8 cellular contexts compared by ENCODE assay signal in genomic region chr17:81397314-81398169, GRCh38. TPM values are rescaled to one million over a fixed set of nuclear protein-coding genes. Genes with fewer than 3 reads are reported as not detected.
DNase-seq lines count a peak whose midpoint lies in the region; ATAC-seq and TF ChIP-seq lines count a peak whose summit lies in the region.

No MANE protein-coding gene starts in this region.

- peak overlapping the region; percentile 66 for H3K4me3 ChIP-seq in fibroblast of mammary gland (ENCODE audit: control insufficient read depth, low read depth, low read length)
- peak overlapping the region; percentile 31 to 66 for H3K4me3 ChIP-seq in neutrophil (ENCODE audit: low read depth in 1 of 2, low read length in 1 of 2)

- TF ChIP-seq CTCF in fibroblast of mammary gland (conservative IDR thresholded peaks at IDR 0.05; ENCODE audit: control insufficient read depth, insufficient read depth, low read depth, low read length), result no peak
- TF ChIP-seq CTCF in neutrophil (IDR thresholded peaks at IDR 0.05), result no peak

- peak overlapping the region; percentile 48 to 89 (median 62) for H3K4me3 Mint-ChIP-seq in IgD-negative memory B cell

- peaks cover 100% of the 10 kb centered on the region for H3K27me3 ChIP-seq in neutrophil

- H3K4me1 ChIP-seq in neutrophil (ENCODE audit: control insufficient read depth in 1 of 2, insufficient read depth in 1 of 2, low read depth in 1 of 2, low read length in 1 of 2), result peaks cover 72 to 77% of the 10 kb centered on the region in 2 experiments

- no peak overlapping the region for H3K27ac ChIP-seq in neutrophil

- H3K9me3 ChIP-seq in neutrophil, result no peaks in the 10 kb centered on the region

- peaks cover 49% of the 10 kb centered on the region for H3K27me3 Mint-ChIP-seq in IgD-negative memory B cell

- peak overlapping the region; percentile 91 to 94 (median 94) for H3K27ac Mint-ChIP-seq in IgD-negative memory B cell

- in situ Hi-C loops in Caki2 (cut with HindIII; ENCODE audit: low pct_unique_long_range_greater_than_20kb, low sequenced_read_pairs), result no loop called here

- ATAC-seq in HG03457 (IDR thresholded peaks at IDR 0.05; ENCODE audit: unreplicated experiment) (no peak), GM18909 (IDR thresholded peaks at IDR 0.05; ENCODE audit: poor library complexity, unreplicated experiment) (no peak), GM19467 (IDR thresholded peaks at IDR 0.05; ENCODE audit: unreplicated experiment) (no peak)

- peaks cover 9 to 20% (median 10%) of the 10 kb centered on the region in 3 donors for H3K4me1 Mint-ChIP-seq in IgD-negative memory B cell

- peaks cover 2% of the 10 kb centered on the region for H3K36me3 Mint-ChIP-seq in IgD-negative memory B cell

- H3K9me3 Mint-ChIP-seq in IgD-negative memory B cell, result peaks cover 0 to 9% (median 0%) of the 10 kb centered on the region in 3 donors

- peak; percentile 72 for DNase-seq in Caki2 (ENCODE audit: low read depth)
- DNase-seq in UCSD-AML1 (lab: John Stamatoyannopoulos, UW; ENCODE audit: unreplicated experiment), result peak; percentile 59
- peak; percentile 67 for DNase-seq in fibroblast of mammary gland (ENCODE audit: low read depth)

- no peaks in the 10 kb centered on the region for H3K36me3 ChIP-seq in neutrophil

RNA-seq across cellular contexts. Expression of gene BAHCC1, which starts 2.3 kb away (rescaled TPM):
- 4.4 and 11.9 TPM in 2 replicates for total RNA-seq in Caki2 (2014; rRNA removed; shearing (Covaris generic); ENCODE audit: low replicate concordance)
- not detected for polyA plus RNA-seq in IgD-negative memory B cell
